In the genomic region with DNA sequence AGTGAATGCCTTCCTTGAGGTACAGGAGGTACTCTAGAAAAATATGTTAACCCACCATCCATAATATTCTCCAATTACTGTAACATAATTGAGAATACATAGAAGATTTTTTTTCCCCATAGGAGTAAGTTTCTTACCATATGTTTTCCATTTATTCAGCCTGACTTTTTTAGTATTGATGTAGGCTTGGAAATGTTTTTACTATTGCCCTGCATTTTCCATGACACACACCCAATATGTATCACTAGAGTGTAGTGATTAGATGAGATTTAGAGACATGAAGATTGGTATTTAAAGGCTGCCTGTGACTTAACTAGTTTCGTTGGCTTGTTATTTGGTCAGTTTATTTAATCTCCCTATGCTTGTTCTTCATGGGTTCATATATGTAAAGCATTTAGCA, we compare ENCODE assay signal across 8 cellular contexts. TPM values are rescaled to one million over a fixed set of nuclear protein-coding genes. Genes with fewer than 3 reads are reported as not detected.
"Had no signal": no experiment of that assay in that cellular context is flagged by ENCODE, and none has a peak within 500 bp of the region (broad histone marks: within the 10 kb centered on the region; RNA-seq: fewer than 3 reads in every experiment).

No MANE protein-coding gene starts in this region.

- H2AFZ ChIP-seq: GM23338 had no signal

- H3K4me2 ChIP-seq: GM23338 had no signal

- H3K4me3 ChIP-seq: GM23338, K562 had no signal

- H3K27ac ChIP-seq: HL-60 had no signal

- ATAC-seq: GM23338, K562 had no signal

- DNase-seq: H9, HCEC 1CT, IMR-90, KG1 had no signal

RNA-seq across cellular contexts. Expression of a gene that starts 39.5 kb away (rescaled TPM):
- total RNA-seq: HT-29 had no signal
